ENCODE assay signal across 8 cellular contexts in genomic region chr22:41634610-41635009, GRCh38. TPM values are rescaled to one million over a fixed set of nuclear protein-coding genes. Genes with fewer than 3 reads are reported as not detected.
A peak's percentile ranks its signal among the peaks of the same experiment; 100 is the strongest.
DNase-seq lines count a peak whose midpoint lies in the region; ATAC-seq and TF ChIP-seq lines count a peak whose summit lies in the region.
"Not testable (repeated sequence)": the region's sequence is repeated elsewhere in the genome, so short reads cannot be mapped to it uniquely, and the experiment has no call there.

No MANE protein-coding gene starts in this region.

- CTCF ChIA-PET in HEK293 (lab: Yijun Ruan, JAX): interaction anchor here (0.7 to 1.5 kb wide), 3 partner anchors 33 to 481 kb away, joined by 3 read pairs; partner anchors contain the start of gene NDUFA6
- CTCF ChIA-PET in RWPE1 (lab: Yijun Ruan, JAX): not testable (repeated sequence)

- H3K9me3 Mint-ChIP-seq in activated T-cell treated with anti-CD3 and anti-CD28 coated beads, Interleukin-2, amount 50 U/mL, for 24 hours; stimulated activated effector memory CD8-positive, alpha-beta T cell treated with anti-CD3 and anti-CD28 coated beads, Interleukin-12 subunit alpha, Interleukin-12 subunit beta, amount 100 ng/mL, for 72 hours; stimulated activated naive B cell treated with anti-CD40 and anti-IgM and Interleukin-4, amounts not matched to agents 10 μg/mL and 1 μg/mL and 100 μg/mL, for 72 hours: not testable (repeated sequence)

- H3K4me3 ChIP-seq in HEK293 (ENCODE audit: low read depth, low read length); coronary artery; left ventricle myocardium inferior: not testable (repeated sequence)

- ATAC-seq in stimulated activated effector memory CD8-positive, alpha-beta T cell treated with anti-CD3 and anti-CD28 coated beads, Interleukin-12 subunit alpha, Interleukin-12 subunit beta, amount 100 ng/mL, for 72 hours; stimulated activated naive B cell treated with anti-CD40 and anti-IgM and Interleukin-4, amounts not matched to agents 10 μg/mL and 1 μg/mL and 100 μg/mL, for 72 hours (replicated peaks): not testable (repeated sequence)

- not testable (repeated sequence) for DNase-seq in RWPE1 (ENCODE audit: low spot score); activated T-cell treated with anti-CD3 and anti-CD28 coated beads, Interleukin-2, amount 50 U/mL, for 24 hours; left ventricle myocardium inferior; stimulated activated effector memory CD8-positive, alpha-beta T cell treated with anti-CD3 and anti-CD28 coated beads, Interleukin-12 subunit alpha, Interleukin-12 subunit beta, amount 100 ng/mL, for 72 hours (ENCODE audit: low spot score in 2 of 2); stimulated activated naive B cell treated with anti-CD40 and anti-IgM and Interleukin-4, amounts not matched to agents 10 μg/mL and 1 μg/mL and 100 μg/mL, for 72 hours
- DNase-seq in coronary artery (ENCODE audit: low spot score) (peak; percentile 50), mesenteric fat pad (ENCODE audit: low spot score) (peak; percentile 51)

- H3K36me3 ChIP-seq in HEK293 (ENCODE audit: control insufficient read depth in 2 of 2, insufficient read depth in 1 of 2, low read length in 2 of 2) (peaks cover 74 to 90% of the 10 kb centered on the region in 2 experiments), left ventricle myocardium inferior (peaks cover 87% of the 10 kb centered on the region)

- H3K4me3 Mint-ChIP-seq in activated T-cell treated with anti-CD3 and anti-CD28 coated beads, Interleukin-2, amount 50 U/mL, for 24 hours; stimulated activated effector memory CD8-positive, alpha-beta T cell treated with anti-CD3 and anti-CD28 coated beads, Interleukin-12 subunit alpha, Interleukin-12 subunit beta, amount 100 ng/mL, for 72 hours; stimulated activated naive B cell treated with anti-CD40 and anti-IgM and Interleukin-4, amounts not matched to agents 10 μg/mL and 1 μg/mL and 100 μg/mL, for 72 hours: not testable (repeated sequence)

- not testable (repeated sequence) for H3K4me1 Mint-ChIP-seq in activated T-cell treated with anti-CD3 and anti-CD28 coated beads, Interleukin-2, amount 50 U/mL, for 24 hours (ENCODE audit: low read depth); stimulated activated effector memory CD8-positive, alpha-beta T cell treated with anti-CD3 and anti-CD28 coated beads, Interleukin-12 subunit alpha, Interleukin-12 subunit beta, amount 100 ng/mL, for 72 hours; stimulated activated naive B cell treated with anti-CD40 and anti-IgM and Interleukin-4, amounts not matched to agents 10 μg/mL and 1 μg/mL and 100 μg/mL, for 72 hours

- peaks cover 90% of the 10 kb centered on the region for H3K36me3 Mint-ChIP-seq in activated T-cell treated with anti-CD3 and anti-CD28 coated beads, Interleukin-2, amount 50 U/mL, for 24 hours (ENCODE audit: low read depth)
- H3K36me3 Mint-ChIP-seq in stimulated activated effector memory CD8-positive, alpha-beta T cell treated with anti-CD3 and anti-CD28 coated beads, Interleukin-12 subunit alpha, Interleukin-12 subunit beta, amount 100 ng/mL, for 72 hours: peaks cover 97% of the 10 kb centered on the region
- peaks cover 21 to 26% of the 10 kb centered on the region in 2 donors for H3K36me3 Mint-ChIP-seq in stimulated activated naive B cell treated with anti-CD40 and anti-IgM and Interleukin-4, amounts not matched to agents 10 μg/mL and 1 μg/mL and 100 μg/mL, for 72 hours

- intact Hi-C loops in left ventricle myocardium inferior (cut with micrococcal nuclease): not testable (repeated sequence)

- peak overlapping the region; percentile 69 for H3K27ac Mint-ChIP-seq in activated T-cell treated with anti-CD3 and anti-CD28 coated beads, Interleukin-2, amount 50 U/mL, for 24 hours
- peak overlapping the region; percentile 60 for H3K27ac Mint-ChIP-seq in stimulated activated effector memory CD8-positive, alpha-beta T cell treated with anti-CD3 and anti-CD28 coated beads, Interleukin-12 subunit alpha, Interleukin-12 subunit beta, amount 100 ng/mL, for 72 hours
- H3K27ac Mint-ChIP-seq in stimulated activated naive B cell treated with anti-CD40 and anti-IgM and Interleukin-4, amounts not matched to agents 10 μg/mL and 1 μg/mL and 100 μg/mL, for 72 hours: peak overlapping the region; percentile 9

- not testable (repeated sequence) for TF ChIP-seq CTCF in HEK293 (tag by site-specific recombination; IDR thresholded peaks at IDR 0.05); RWPE1 (conservative IDR thresholded peaks at IDR 0.05; ENCODE audit: low read depth); coronary artery (IDR thresholded peaks at IDR 0.05); left ventricle myocardium inferior (IDR thresholded peaks at IDR 0.05; ENCODE audit: borderline replicate concordance)

- H3K27ac ChIP-seq in HEK293 (ENCODE audit: extremely low read depth, low read depth, low read length); coronary artery: not testable (repeated sequence)
- H3K27ac ChIP-seq in RWPE1 (peak overlapping the region; percentile 28; the same call in 1 of the 2 replicates), left ventricle myocardium inferior (replicated peaks) (peak overlapping the region; percentile 73)

- POLR2A ChIA-PET in HEK293 (lab: Yijun Ruan, JAX): interaction anchor here (2.9 kb wide), 1 partner anchor 13 kb away, joined by 11 read pairs; the partner anchor contains the start of genes DESI1 and XRCC6
- POLR2A ChIA-PET in RWPE1 (lab: Yijun Ruan, JAX; ENCODE audit: low non-redundant PET): not testable (repeated sequence)

- not testable (repeated sequence) for H3K27me3 Mint-ChIP-seq in activated T-cell treated with anti-CD3 and anti-CD28 coated beads, Interleukin-2, amount 50 U/mL, for 24 hours; stimulated activated naive B cell treated with anti-CD40 and anti-IgM and Interleukin-4, amounts not matched to agents 10 μg/mL and 1 μg/mL and 100 μg/mL, for 72 hours

- H3K9me3 ChIP-seq in HEK293 (ENCODE audit: control insufficient read depth, insufficient read depth, low read depth, low read length); left ventricle myocardium inferior (replicated peaks): not testable (repeated sequence)

- H3K27me3 ChIP-seq in left ventricle myocardium inferior (ENCODE audit: low read depth): not testable (repeated sequence)

- H3K4me1 ChIP-seq in HEK293 (ENCODE audit: control insufficient read depth, insufficient read depth, low read length): not testable (repeated sequence)
- H3K4me1 ChIP-seq in left ventricle myocardium inferior: peaks cover 58% of the 10 kb centered on the region

TF ChIP-seq in HEK293, 187 proteins besides CTCF, POLR2A, EP300 and RAD21:
- TF ChIP-seq PRDM10 (tag by site-specific recombination; IDR thresholded peaks at IDR 0.05): peak; percentile 42; the same call in 1 of the 2 replicates

RNA-seq across cellular contexts. Expression of gene XRCC6, which starts 13.5 kb away (rescaled TPM):
- total RNA-seq in left ventricle myocardium inferior (155 TPM), mesenteric fat pad (173 TPM)

RNA-seq across cellular contexts. Expression of gene DESI1, which starts 13.8 kb away (rescaled TPM):
- total RNA-seq in left ventricle myocardium inferior (46.2 TPM), mesenteric fat pad (29.0 TPM)

RNA-seq across cellular contexts. Expression of gene PMM1, which starts 45.0 kb away (rescaled TPM):
- total RNA-seq in left ventricle myocardium inferior: 18.4 TPM
- total RNA-seq in mesenteric fat pad: 51.4 TPM

RNA-seq across cellular contexts. Expression of gene SNU13, which starts 54.1 kb away (rescaled TPM):
- 197 TPM for total RNA-seq in left ventricle myocardium inferior
- 116 TPM for total RNA-seq in mesenteric fat pad

Comparison
In these comparisons a context has a peak if more than half of its experiments do, and no peak if none do; other contexts are left out.
1. H3K27ac Mint-ChIP-seq: peak in every context shown above with its lines; median percentile 69 in activated T-cell treated with anti-CD3 and anti-CD28 coated beads, Interleukin-2, amount 50 U/mL, for 24 hours; 60 in stimulated activated effector memory CD8-positive, alpha-beta T cell treated with anti-CD3 and anti-CD28 coated beads, Interleukin-12 subunit alpha, Interleukin-12 subunit beta, amount 100 ng/mL, for 72 hours; 9 in stimulated activated naive B cell treated with anti-CD40 and anti-IgM and Interleukin-4, amounts not matched to agents 10 μg/mL and 1 μg/mL and 100 μg/mL, for 72 hours.